ENCODE assay signal across 1 cellular context in the genomic region with DNA sequence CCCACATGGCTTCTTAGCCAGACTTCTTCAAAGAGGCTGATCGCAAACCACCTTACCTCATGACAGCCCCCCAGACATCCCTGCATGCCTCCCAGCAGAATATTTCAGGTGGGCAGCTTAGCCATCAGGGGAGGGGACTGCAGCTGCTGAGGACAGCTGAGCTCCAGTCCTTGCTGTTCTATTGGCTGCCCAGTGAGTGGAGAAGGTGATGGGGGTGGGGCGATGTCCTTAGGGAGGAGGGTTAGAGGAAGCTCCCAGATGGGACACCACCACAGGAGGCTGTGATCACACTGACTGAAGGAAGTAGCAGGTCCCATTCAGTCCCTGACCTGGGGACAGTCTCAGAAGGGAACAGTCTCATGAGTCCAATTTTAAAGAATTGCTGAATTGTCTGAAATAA.
TF ChIP-seq lines count a peak whose summit lies in the region.

No MANE protein-coding gene starts in this region.

TF ChIP-seq in K562, 482 proteins besides CTCF, POLR2A, EP300 and RAD21:
- no peak for TF ChIP-seq RBM22 (IDR thresholded peaks at IDR 0.05; ENCODE audit: low read depth, low read length, poor library complexity, severe bottlenecking)
